ENCODE assay signal across 1 cellular context in genomic region chr21:32574946-32575925, GRCh38.
TF ChIP-seq lines count a peak whose summit lies in the region.

No MANE protein-coding gene starts in this region.

TF ChIP-seq in WTC11, 78 proteins besides CTCF, POLR2A, EP300 and RAD21 (continued from another document):
- TF ChIP-seq, protein P1, sequence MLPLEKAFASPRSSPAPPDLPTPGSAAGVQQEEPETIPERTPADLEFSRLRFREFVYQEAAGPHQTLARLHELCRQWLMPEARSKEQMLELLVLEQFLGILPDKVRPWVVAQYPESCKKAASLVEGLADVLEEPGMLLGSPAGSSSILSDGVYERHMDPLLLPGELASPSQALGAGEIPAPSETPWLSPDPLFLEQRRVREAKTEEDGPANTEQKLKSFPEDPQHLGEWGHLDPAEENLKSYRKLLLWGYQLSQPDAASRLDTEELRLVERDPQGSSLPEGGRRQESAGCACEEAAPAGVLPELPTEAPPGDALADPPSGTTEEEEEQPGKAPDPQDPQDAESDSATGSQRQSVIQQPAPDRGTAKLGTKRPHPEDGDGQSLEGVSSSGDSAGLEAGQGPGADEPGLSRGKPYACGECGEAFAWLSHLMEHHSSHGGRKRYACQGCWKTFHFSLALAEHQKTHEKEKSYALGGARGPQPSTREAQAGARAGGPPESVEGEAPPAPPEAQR (CRISPR knock-in tag; IDR thresholded peaks at IDR 0.05) = no peak
- TF ChIP-seq MLX (CRISPR knock-in tag; IDR thresholded peaks at IDR 0.05) = no peak
